ENCODE assay signal across 8 cellular contexts in the genomic region with DNA sequence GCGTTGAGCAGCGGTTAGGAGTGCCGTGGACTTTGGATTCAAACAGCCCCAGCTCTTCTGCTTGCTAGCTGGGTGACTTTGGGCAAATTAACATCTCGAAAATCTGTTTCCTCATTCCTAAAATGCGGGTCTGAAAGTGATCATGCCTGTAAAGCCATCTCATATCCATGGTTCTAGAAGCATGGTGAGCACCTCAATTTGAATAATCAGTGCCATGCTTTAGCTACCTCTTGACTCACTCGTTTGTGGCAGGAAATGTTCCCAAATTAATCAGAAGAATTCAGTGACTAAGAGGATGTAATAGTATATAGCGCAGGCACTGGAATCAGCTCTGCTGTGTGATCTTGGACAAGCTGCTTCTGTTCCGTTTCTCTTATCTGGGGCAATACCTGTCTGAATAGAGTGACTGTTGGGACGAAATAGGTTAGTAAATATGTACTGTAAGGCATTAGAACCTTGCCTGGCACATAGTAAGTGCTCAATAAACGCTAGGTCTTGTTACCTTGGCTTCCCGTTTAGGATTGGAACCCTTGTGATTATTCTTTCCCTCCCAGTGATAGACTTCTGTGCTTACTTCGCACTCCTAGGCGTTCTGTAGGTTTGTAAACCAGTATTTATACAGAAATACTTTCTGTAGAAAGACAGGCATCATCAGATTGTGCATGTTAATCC. TPM values are rescaled to one million over a fixed set of nuclear protein-coding genes. Genes with fewer than 3 reads are reported as not detected.
DNase-seq lines count a peak whose midpoint lies in the region; ATAC-seq and TF ChIP-seq lines count a peak whose summit lies in the region.

No MANE protein-coding gene starts in this region.

- H3K9ac ChIP-seq in smooth muscle cell (ENCODE audit: low read depth), result peak overlapping the region; percentile 38

- ATAC-seq in GM18870 (IDR thresholded peaks at IDR 0.05; ENCODE audit: unreplicated experiment), result no peak
- no peak for ATAC-seq in GM19035 (IDR thresholded peaks at IDR 0.05; ENCODE audit: unreplicated experiment)

- H3K36me3 Mint-ChIP-seq in activated naive CD8-positive, alpha-beta T cell treated with anti-CD3 and anti-CD28 coated beads for 36 hours, result no peaks in the 10 kb centered on the region

- H3K4me3 ChIP-seq in iPS-11a (ENCODE audit: low read depth, low read length), result peak overlapping the region; percentile 65
- H3K4me3 ChIP-seq in smooth muscle cell, result peak overlapping the region; percentile 81

- H3K27me3 Mint-ChIP-seq in activated naive CD8-positive, alpha-beta T cell treated with anti-CD3 and anti-CD28 coated beads for 36 hours, result peaks cover 11% of the 10 kb centered on the region

- no peaks in the 10 kb centered on the region for H3F3A ChIP-seq in smooth muscle cell (ENCODE audit: low read depth)

- H3K4me1 ChIP-seq in smooth muscle cell (ENCODE audit: low read depth), result no peaks in the 10 kb centered on the region

- H3K4me1 Mint-ChIP-seq in activated naive CD8-positive, alpha-beta T cell treated with anti-CD3 and anti-CD28 coated beads for 36 hours, result peaks cover 20% of the 10 kb centered on the region

- no peaks in the 10 kb centered on the region for H3K79me2 ChIP-seq in smooth muscle cell (ENCODE audit: low read depth)

- H3K9me3 ChIP-seq in smooth muscle cell (replicated peaks; ENCODE audit: low read depth), result no peaks in the 10 kb centered on the region

- no peak for TF ChIP-seq CTCF in smooth muscle cell (IDR thresholded peaks at IDR 0.05; ENCODE audit: borderline replicate concordance, insufficient read depth, poor library complexity, severe bottlenecking)

- H4K20me1 ChIP-seq in smooth muscle cell (ENCODE audit: low read depth), result no peaks in the 10 kb centered on the region

- H2AFZ ChIP-seq in smooth muscle cell (ENCODE audit: low read depth), result peak overlapping the region; percentile 89

- DNase-seq in AG20443 (ENCODE audit: low spot score) (peak; percentile 77), HS-27A (ENCODE audit: low read depth) (peak; percentile 63), smooth muscle cell (lab: John Stamatoyannopoulos, UW; ENCODE audit: unreplicated experiment) (no peak)
- DNase-seq in activated naive CD8-positive, alpha-beta T cell treated with anti-CD3 and anti-CD28 coated beads for 36 hours, result no peak
- no peak for DNase-seq in activated CD8-positive, alpha-beta memory T cell treated with anti-CD3 and anti-CD28 coated beads for 24 hours

- peak overlapping the region; percentile 89 for H3K4me2 ChIP-seq in smooth muscle cell

- WGBS in smooth muscle cell (ENCODE audit: low lambda C conversion rate), result 35% methylated on average over 13 of the region's 13 CpGs

- no peaks in the 10 kb centered on the region for H3K36me3 ChIP-seq in smooth muscle cell (ENCODE audit: low read depth)

- peak overlapping the region; percentile 81 for H3K4me3 Mint-ChIP-seq in activated naive CD8-positive, alpha-beta T cell treated with anti-CD3 and anti-CD28 coated beads for 36 hours

- peak overlapping the region; percentile 38 for H3K27ac ChIP-seq in smooth muscle cell (ENCODE audit: low read depth)

- no peaks in the 10 kb centered on the region for H3K27me3 ChIP-seq in smooth muscle cell (ENCODE audit: low read depth)

- no peaks in the 10 kb centered on the region for H3K9me3 Mint-ChIP-seq in activated naive CD8-positive, alpha-beta T cell treated with anti-CD3 and anti-CD28 coated beads for 36 hours

- peak overlapping the region; percentile 31 for H3K27ac Mint-ChIP-seq in activated naive CD8-positive, alpha-beta T cell treated with anti-CD3 and anti-CD28 coated beads for 36 hours

RNA-seq across cellular contexts. Expression of gene SMAGP, which starts 0.8 kb away (rescaled TPM):
- 1 to 10 TPM in 1 of 2 experiments, under 1 TPM in 1; 0.64 to 1.3 TPM for total RNA-seq in activated naive CD8-positive, alpha-beta T cell treated with anti-CD3 and anti-CD28 coated beads for 36 hours
- 9.0 and 11.7 TPM in 2 replicates for total RNA-seq in smooth muscle cell
- 6.8 and 7.0 TPM in 2 replicates for polyA plus RNA-seq in smooth muscle cell

RNA-seq across cellular contexts. Expression of gene DAZAP2, which starts 32.4 kb away (rescaled TPM):
- total RNA-seq in activated naive CD8-positive, alpha-beta T cell treated with anti-CD3 and anti-CD28 coated beads for 36 hours, result 10 to 100 TPM; 94.2 to 95.4 TPM
- total RNA-seq in smooth muscle cell, result 166 and 202 TPM in 2 replicates
- polyA plus RNA-seq in smooth muscle cell, result 208 and 216 TPM in 2 replicates

RNA-seq across cellular contexts. Expression of gene BIN2, which starts 53.0 kb away (rescaled TPM):
- 10 to 100 TPM; 32.0 to 34.2 TPM for total RNA-seq in activated naive CD8-positive, alpha-beta T cell treated with anti-CD3 and anti-CD28 coated beads for 36 hours
- total RNA-seq in smooth muscle cell, result not detected in 2 replicates
- polyA plus RNA-seq in smooth muscle cell, result not detected in 2 replicates

RNA-seq across cellular contexts. Expression of gene POU6F1, which starts 53.1 kb away (rescaled TPM):
- 1 to 10 TPM; 6.5 to 6.9 TPM for total RNA-seq in activated naive CD8-positive, alpha-beta T cell treated with anti-CD3 and anti-CD28 coated beads for 36 hours
- total RNA-seq in smooth muscle cell, result 4.2 and 4.6 TPM in 2 replicates
- polyA plus RNA-seq in smooth muscle cell, result 7.6 and 7.9 TPM in 2 replicates

Comparison
In these comparisons a context has a peak if more than half of its experiments do, and no peak if none do; other contexts are left out.
1. DNase-seq: peak in AG20443 (single experiment) and HS-27A (single experiment); none in activated naive CD8-positive, alpha-beta T cell treated with anti-CD3 and anti-CD28 coated beads for 36 hours (single experiment), smooth muscle cell (single experiment) and activated CD8-positive, alpha-beta memory T cell treated with anti-CD3 and anti-CD28 coated beads for 24 hours (single experiment).
2. RNA of gene BIN2, which starts 53.0 kb away (total RNA-seq): 32.0 to 34.2 TPM in activated naive CD8-positive, alpha-beta T cell treated with anti-CD3 and anti-CD28 coated beads for 36 hours; not detected in smooth muscle cell; every median in the first group is over 10 times any median in the second.